Comparison of ENCODE assay signal across 17 cellular contexts in genomic region chr2:227592694-227593387, GRCh38. TPM values are rescaled to one million over a fixed set of nuclear protein-coding genes. Genes with fewer than 3 reads are reported as not detected.
DNase-seq lines count a peak whose midpoint lies in the region; ATAC-seq, FAIRE-seq and TF ChIP-seq lines count a peak whose summit lies in the region.
"Had no signal": no experiment of that assay in that cellular context is flagged by ENCODE, and none has a peak within 500 bp of the region (broad histone marks: within the 10 kb centered on the region; RNA-seq: fewer than 3 reads in every experiment).

No MANE protein-coding gene starts in this region.

- ATAC-seq in GM19043 (IDR thresholded peaks at IDR 0.05; ENCODE audit: low read depth, unreplicated experiment), result peak; percentile 61
- ATAC-seq in HG03469 (IDR thresholded peaks at IDR 0.05; ENCODE audit: unreplicated experiment), result peak; percentile 81
- ATAC-seq: activated CD4-positive, alpha-beta T cell treated with anti-CD3 and anti-CD28 coated beads for 36 hours had no signal

- peaks cover 60% of the 10 kb centered on the region for H3K27me3 Mint-ChIP-seq in activated T-cell treated with anti-CD3 and anti-CD28 coated beads, Interleukin-2, amount 50 U/mL, for 24 hours

- FAIRE-seq in GM12891 (lab: Jason Lieb, UNC), result peak; percentile 87
- FAIRE-seq: kidney had no signal

- H3K4me1 Mint-ChIP-seq in activated T-cell treated with anti-CD3 and anti-CD28 coated beads, Interleukin-2, amount 50 U/mL, for 24 hours (ENCODE audit: low read depth), result peaks cover 2% of the 10 kb centered on the region

- H3K36me3 Mint-ChIP-seq in activated T-cell treated with anti-CD3 and anti-CD28 coated beads, Interleukin-2, amount 50 U/mL, for 24 hours (ENCODE audit: low read depth), result no peaks in the 10 kb centered on the region

- TF ChIP-seq POLR2A in GM12891 (IDR thresholded peaks at IDR 0.05; ENCODE audit: low read depth, low read length), result no peak

- H3K4me3 Mint-ChIP-seq in activated T-cell treated with anti-CD3 and anti-CD28 coated beads, Interleukin-2, amount 50 U/mL, for 24 hours, result no peak overlapping the region
- H3K4me3 Mint-ChIP-seq: activated CD4-positive, alpha-beta T cell treated with anti-CD3 and anti-CD28 coated beads for 36 hours had no signal

- no peaks in the 10 kb centered on the region for H3K9me3 Mint-ChIP-seq in activated T-cell treated with anti-CD3 and anti-CD28 coated beads, Interleukin-2, amount 50 U/mL, for 24 hours

- no peak overlapping the region for H3K27ac Mint-ChIP-seq in activated T-cell treated with anti-CD3 and anti-CD28 coated beads, Interleukin-2, amount 50 U/mL, for 24 hours
- H3K27ac Mint-ChIP-seq: activated CD4-positive, alpha-beta T cell treated with anti-CD3 and anti-CD28 coated beads for 36 hours had no signal

- DNase-seq in GM12891 (ENCODE audit: insufficient read length, low spot score) (no peak), HCEC 1CT (peak; percentile 17), GF-D8 (lab: John Stamatoyannopoulos, UW) (no peak), AG20443 (ENCODE audit: low spot score) (no peak), SW 1271 (lab: John Stamatoyannopoulos, UW) (no peak)
- no peak for DNase-seq in activated T-cell treated with anti-CD3 and anti-CD28 coated beads, Interleukin-2, amount 50 U/mL, for 24 hours
- DNase-seq: ACHN; activated CD4-positive, alpha-beta T cell treated with anti-CD3 and anti-CD28 coated beads for 36 hours; Caco-2; glutamatergic neuron; kidney; NCI-H187 treated with DMSO at 0.1 percent for 48 hours; NCI-H524 treated with DMSO at 0.1 percent for 48 hours; Peyer's patch; spleen had no signal

TF ChIP-seq in GM12891, 5 proteins besides CTCF, POLR2A, EP300 and RAD21:
- TF ChIP-seq TAF1 (IDR thresholded peaks at IDR 0.05; ENCODE audit: low read depth, low read length) (no peak), SPI1 (IDR thresholded peaks at IDR 0.05; ENCODE audit: low read depth, low read length) (no peak), POLR2AphosphoS5 (IDR thresholded peaks at IDR 0.05; ENCODE audit: low read depth, low read length) (no peak), PAX5 (IDR thresholded peaks at IDR 0.05; ENCODE audit: insufficient read depth, low read length, severe bottlenecking) (no peak), POU2F2 (IDR thresholded peaks at IDR 0.05; ENCODE audit: low read depth, low read length) (no peak)

RNA-seq across cellular contexts. Expression of gene SCYGR2, which starts 5.9 kb away (rescaled TPM):
- not detected for polyA plus RNA-seq in GM12891 (2012; ENCODE audit: low read depth, missing spikeins)
- polyA plus RNA-seq: spleen had no signal

RNA-seq across cellular contexts. Expression of gene SCYGR3, which starts 21.8 kb away (rescaled TPM):
- polyA plus RNA-seq in GM12891 (2012; ENCODE audit: low read depth, missing spikeins), result not detected
- polyA plus RNA-seq: spleen had no signal

RNA-seq across cellular contexts. Expression of gene SCYGR4, which starts 24.5 kb away (rescaled TPM):
- polyA plus RNA-seq in GM12891 (2012; ENCODE audit: low read depth, missing spikeins), result not detected
